Comparison of ENCODE assay signal across 13 cellular contexts in the genomic region with DNA sequence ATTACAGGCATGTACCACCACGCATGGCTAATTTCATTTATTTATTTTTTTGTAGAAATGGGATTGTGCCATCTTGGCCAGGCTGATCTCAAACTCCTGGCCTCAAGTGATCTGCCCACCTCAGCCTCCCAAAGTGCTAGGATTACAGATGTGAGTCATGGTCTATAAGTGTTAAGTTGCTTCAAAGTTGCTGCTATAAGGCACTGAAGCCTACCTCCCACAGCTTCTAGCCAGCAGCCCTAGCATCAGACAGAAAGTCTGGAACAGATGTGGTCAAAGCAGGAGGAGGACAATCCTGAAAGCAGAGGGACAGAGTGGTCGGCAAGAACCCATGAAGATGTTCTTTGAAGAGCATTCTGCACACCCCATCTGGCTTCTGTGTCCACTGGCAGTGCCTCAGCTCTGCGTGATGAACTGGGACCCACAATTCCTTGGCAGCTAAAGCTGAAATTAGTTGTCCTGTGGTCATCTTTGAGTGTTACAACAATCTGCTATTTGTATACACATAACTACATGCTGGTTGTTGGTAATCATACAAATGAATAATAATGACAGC. TPM values are rescaled to one million over a fixed set of nuclear protein-coding genes. Genes with fewer than 3 reads are reported as not detected.
DNase-seq lines count a peak whose midpoint lies in the region; ATAC-seq and TF ChIP-seq lines count a peak whose summit lies in the region.
"Had no signal": no experiment of that assay in that cellular context is flagged by ENCODE, and none has a peak within 500 bp of the region (broad histone marks: within the 10 kb centered on the region; RNA-seq: fewer than 3 reads in every experiment).

No MANE protein-coding gene starts in this region.

- H3K9ac ChIP-seq in mesenchymal stem cell (ENCODE audit: low read length), result peak overlapping the region; percentile 15

- H3K27me3 ChIP-seq in ACC112 (ENCODE audit: insufficient read depth, low read length) (no peaks in the 10 kb centered on the region), mesenchymal stem cell (ENCODE audit: control insufficient read depth in 1 of 2, insufficient read depth in 1 of 2, low read length in 2 of 2) (no peaks in the 10 kb centered on the region)
- H3K27me3 ChIP-seq: foreskin keratinocyte had no signal

- DNase-seq in HCEC 1CT (peak; percentile 88), mesenchymal stem cell (peak; percentile 72), NCI-H1930 (lab: John Stamatoyannopoulos, UW) (no peak), hypothalamus (lab: John Stamatoyannopoulos, UW) (no peak), NCI-H446 (lab: John Stamatoyannopoulos, UW) (no peak), coronary artery (ENCODE audit: low spot score) (no peak)
- DNase-seq in activated naive CD8-positive, alpha-beta T cell treated with anti-CD3 and anti-CD28 coated beads, Interleukin-2, amount 50 U/mL, for 24 hours, result no peak
- DNase-seq: amygdala; foreskin keratinocyte; NCI-H524 treated with DMSO at 0.1 percent for 48 hours; stimulated activated CD4-positive, alpha-beta T cell treated with anti-CD3 and anti-CD28 coated beads, Interleukin-1b, Interleukin-23, amount 100 ng/mL, for 48 hours had no signal

- H2BK120ac ChIP-seq in mesenchymal stem cell (ENCODE audit: low read depth, low read length), result no peak overlapping the region

- peaks cover 91% of the 10 kb centered on the region for H3K4me1 Mint-ChIP-seq in activated naive CD8-positive, alpha-beta T cell treated with anti-CD3 and anti-CD28 coated beads, Interleukin-2, amount 50 U/mL, for 24 hours

- no peak overlapping the region for H2BK5ac ChIP-seq in mesenchymal stem cell (ENCODE audit: low read depth, low read length, poor library complexity, severe bottlenecking)

- H3K79me2 ChIP-seq in ACC112 (ENCODE audit: control insufficient read depth, insufficient read depth, low read length, unreplicated experiment), result peaks cover 81% of the 10 kb centered on the region

- H3K27me3 Mint-ChIP-seq in activated naive CD8-positive, alpha-beta T cell treated with anti-CD3 and anti-CD28 coated beads, Interleukin-2, amount 50 U/mL, for 24 hours, result no peaks in the 10 kb centered on the region

- H3K14ac ChIP-seq in mesenchymal stem cell (ENCODE audit: low read length in 2 of 2), result peak overlapping the region in 1 of 2 experiments; percentile 64

- H3K4ac ChIP-seq in mesenchymal stem cell (ENCODE audit: low read depth in 1 of 2, low read length in 2 of 2), result no peak overlapping the region

- H3K9me3 Mint-ChIP-seq in activated naive CD8-positive, alpha-beta T cell treated with anti-CD3 and anti-CD28 coated beads, Interleukin-2, amount 50 U/mL, for 24 hours, result no peaks in the 10 kb centered on the region

- 88% methylated on average over 2 of the region's 3 CpGs for WGBS in mesenchymal stem cell

- H3K36me3 Mint-ChIP-seq in activated naive CD8-positive, alpha-beta T cell treated with anti-CD3 and anti-CD28 coated beads, Interleukin-2, amount 50 U/mL, for 24 hours (ENCODE audit: low read depth), result peaks cover 57% of the 10 kb centered on the region

- no peak overlapping the region for H4K8ac ChIP-seq in mesenchymal stem cell (ENCODE audit: low read length)

- H3K27ac ChIP-seq in ACC112 (ENCODE audit: low read depth, low read length) (peak overlapping the region; percentile 92), mesenchymal stem cell (ENCODE audit: low read length, poor library complexity, severe bottlenecking) (peak overlapping the region; percentile 49), coronary artery (peak overlapping the region in 1 of 2 donors; percentile 60)
- H3K27ac ChIP-seq: foreskin keratinocyte, VCaP had no signal

- no peak overlapping the region for H4K91ac ChIP-seq in mesenchymal stem cell (ENCODE audit: low read length)

- H3K4me3 ChIP-seq in ACC112 (ENCODE audit: low read depth, low read length) (no peak overlapping the region), mesenchymal stem cell (ENCODE audit: insufficient read depth in 1 of 2, low read depth in 1 of 2, low read length in 2 of 2) (peak overlapping the region in 1 of 2 experiments; percentile 31), coronary artery (no peak overlapping the region)

- peak overlapping the region in 1 of 2 experiments; percentile 85 for H3K23ac ChIP-seq in mesenchymal stem cell (ENCODE audit: low read length in 2 of 2)

- H2BK12ac ChIP-seq in mesenchymal stem cell (ENCODE audit: low read length in 2 of 2), result peak overlapping the region in 1 of 2 experiments; percentile 29

- no peak overlapping the region for H3K4me3 Mint-ChIP-seq in activated naive CD8-positive, alpha-beta T cell treated with anti-CD3 and anti-CD28 coated beads, Interleukin-2, amount 50 U/mL, for 24 hours

- peak overlapping the region; percentile 9 for H2AK5ac ChIP-seq in mesenchymal stem cell (ENCODE audit: low read length, severe bottlenecking)

- H3K9me3 ChIP-seq in mesenchymal stem cell (ENCODE audit: control insufficient read depth, low read length), result no peaks in the 10 kb centered on the region

- peaks cover 63% of the 10 kb centered on the region for H3K4me1 ChIP-seq in ACC112 (ENCODE audit: control insufficient read depth, insufficient read depth, low read length, unreplicated experiment)
- H3K4me1 ChIP-seq in mesenchymal stem cell (ENCODE audit: control insufficient read depth, insufficient read depth, low read depth, low read length), result peaks cover 24% of the 10 kb centered on the region

- H3K4me2 ChIP-seq in mesenchymal stem cell (ENCODE audit: low read length, poor library complexity, severe bottlenecking), result no peak overlapping the region

- no peaks in the 10 kb centered on the region for H3K79me1 ChIP-seq in mesenchymal stem cell (replicated peaks; ENCODE audit: low read length, poor library complexity, severe bottlenecking)

- ATAC-seq in activated naive CD8-positive, alpha-beta T cell treated with anti-CD3 and anti-CD28 coated beads, Interleukin-2, amount 50 U/mL, for 24 hours, result no peak
- ATAC-seq: foreskin keratinocyte had no signal

- peak overlapping the region; percentile 40 for H2BK15ac ChIP-seq in mesenchymal stem cell (ENCODE audit: low read depth, poor library complexity, severe bottlenecking)

- H2AFZ ChIP-seq in ACC112 (ENCODE audit: low read length, unreplicated experiment) (no peak overlapping the region), mesenchymal stem cell (ENCODE audit: low read depth, low read length) (no peak overlapping the region)

- no peak for TF ChIP-seq CTCF in coronary artery (IDR thresholded peaks at IDR 0.05)

- peak overlapping the region; percentile 96 for H3K27ac Mint-ChIP-seq in activated naive CD8-positive, alpha-beta T cell treated with anti-CD3 and anti-CD28 coated beads, Interleukin-2, amount 50 U/mL, for 24 hours

- peaks cover 10% of the 10 kb centered on the region for H3K36me3 ChIP-seq in ACC112 (ENCODE audit: insufficient read depth, low read length)
- peaks cover 13 to 26% of the 10 kb centered on the region in 2 experiments for H3K36me3 ChIP-seq in mesenchymal stem cell (ENCODE audit: control insufficient read depth in 1 of 2, insufficient read depth in 2 of 2, low read depth in 1 of 2, low read length in 2 of 2)

- H3K18ac ChIP-seq in mesenchymal stem cell (ENCODE audit: low read depth in 1 of 2, low read length in 2 of 2), result peak overlapping the region in 1 of 2 experiments; percentile 46

RNA-seq across cellular contexts. Expression of a gene that starts 11.2 kb away (rescaled TPM):
- 1.1 TPM for polyA plus RNA-seq in mesenchymal stem cell (2013, experiment 1 of 2)
- polyA plus RNA-seq in mesenchymal stem cell (2013, experiment 2 of 2), result 1.4 TPM

RNA-seq across cellular contexts. Expression of a gene that starts 43.7 kb away (rescaled TPM):
- not detected for polyA plus RNA-seq in mesenchymal stem cell (2013, experiment 1 of 2)
- polyA plus RNA-seq in mesenchymal stem cell (2013, experiment 2 of 2), result not detected
- polyA plus RNA-seq: foreskin keratinocyte had no signal

Comparison
In these comparisons a context has a peak if more than half of its experiments do, and no peak if none do; other contexts are left out.
1. DNase-seq: peak in HCEC 1CT (single experiment) and mesenchymal stem cell (single experiment); none in activated naive CD8-positive, alpha-beta T cell treated with anti-CD3 and anti-CD28 coated beads, Interleukin-2, amount 50 U/mL, for 24 hours (single experiment), NCI-H1930 (0 of 2), hypothalamus (0 of 51), NCI-H446 (0 of 2) and coronary artery (single experiment).